8 cellular contexts compared by ENCODE assay signal in the genomic region with DNA sequence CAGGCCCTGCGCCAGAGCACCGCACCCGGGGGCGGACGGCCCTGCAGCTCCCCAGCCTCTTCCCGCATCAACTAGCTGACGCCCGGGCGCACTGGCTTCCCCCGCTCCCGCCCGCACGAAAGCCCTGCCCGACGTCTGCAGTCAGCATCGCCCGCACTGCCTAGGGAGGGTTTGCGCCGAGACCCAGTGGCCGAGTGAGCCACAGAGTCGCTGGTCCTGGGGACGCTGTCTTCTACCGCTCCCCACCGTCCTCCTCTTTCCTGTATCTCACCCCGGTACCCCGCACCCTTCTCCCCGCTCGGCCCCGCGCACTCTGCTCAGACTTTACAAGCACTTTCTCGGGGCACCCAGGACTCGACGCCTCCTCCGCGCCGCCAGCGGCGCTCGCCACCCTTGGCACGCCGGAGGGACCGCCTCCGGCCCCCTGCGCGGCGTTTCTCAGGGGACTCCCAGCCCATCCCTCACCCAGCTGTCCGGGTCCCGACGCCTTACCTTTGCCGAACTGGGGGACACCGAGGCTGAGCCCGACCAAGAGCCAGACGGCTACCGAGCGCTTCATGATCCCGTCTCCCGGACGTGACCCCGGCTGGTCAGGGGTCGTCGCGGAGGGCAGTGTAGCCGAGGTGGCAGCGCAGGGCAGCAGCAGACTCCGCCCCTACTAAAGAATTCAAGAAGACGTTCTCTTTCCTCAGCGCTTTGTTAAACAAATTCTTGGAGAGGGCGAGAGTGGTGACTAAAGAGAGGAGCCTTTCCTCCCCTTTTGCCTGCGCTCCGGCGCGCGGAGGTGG. TPM values are rescaled to one million over a fixed set of nuclear protein-coding genes. Genes with fewer than 3 reads are reported as not detected.
DNase-seq lines count a peak whose midpoint lies in the region; ATAC-seq and TF ChIP-seq lines count a peak whose summit lies in the region.

No MANE protein-coding gene starts in this region.

- H3K36me3 Mint-ChIP-seq in neural progenitor cell, result no peaks in the 10 kb centered on the region

- POLR2A ChIA-PET in GM10248 (lab: Yijun Ruan, JAX), result no interaction called here

- peak overlapping the region; percentile 91 for H3K4me3 Mint-ChIP-seq in neural progenitor cell

- no peak overlapping the region for H3K9ac ChIP-seq in neural progenitor cell

- peaks cover 9% of the 10 kb centered on the region for H3F3A ChIP-seq in neural progenitor cell (ENCODE audit: low read depth)

- no peak overlapping the region for H3K27ac Mint-ChIP-seq in neural progenitor cell

- CTCF ChIA-PET in GM10248 (lab: Yijun Ruan, JAX), result no interaction called here

- DNase-seq in GM10248 (ENCODE audit: extremely low spot score) (peak; percentile 6), SJCRH30 (peak; percentile 53 to 62), fibroblast of villous mesenchyme (ENCODE audit: low read depth) (no peak), neural progenitor cell (ENCODE audit: low spot score) (peak; percentile 84)

- H3K36me3 ChIP-seq in SJCRH30, result no peaks in the 10 kb centered on the region
- H3K36me3 ChIP-seq in neural progenitor cell, result no peaks in the 10 kb centered on the region

- peak overlapping the region; percentile 87 for H3K27ac ChIP-seq in SJCRH30
- H3K27ac ChIP-seq in neural progenitor cell, result no peak overlapping the region

- H3K27me3 ChIP-seq in SJCRH30, result no peaks in the 10 kb centered on the region
- H3K27me3 ChIP-seq in neural progenitor cell, result peaks cover 54% of the 10 kb centered on the region

- H3K4me3 ChIP-seq in SJCRH30, result peak overlapping the region; percentile 81
- peak overlapping the region; percentile 58 for H3K4me3 ChIP-seq in fibroblast of villous mesenchyme (ENCODE audit: low read depth, low read length)
- H3K4me3 ChIP-seq in neural progenitor cell, result peak overlapping the region; percentile 57

- H3K79me2 ChIP-seq in neural progenitor cell (ENCODE audit: low read depth), result no peaks in the 10 kb centered on the region

- H3K27me3 Mint-ChIP-seq in neural progenitor cell (ENCODE audit: insufficient read depth, low read depth), result peaks cover 27% of the 10 kb centered on the region

- no peaks in the 10 kb centered on the region for H4K20me1 ChIP-seq in neural progenitor cell (ENCODE audit: low read depth)

- H3K9me3 ChIP-seq in SJCRH30 (replicated peaks) (no peaks in the 10 kb centered on the region), neural progenitor cell (ENCODE audit: low read depth) (no peaks in the 10 kb centered on the region)

- H3K4me1 ChIP-seq in SJCRH30 (peaks cover 3% of the 10 kb centered on the region), neural progenitor cell (peaks cover 6% of the 10 kb centered on the region)

- H2AFZ ChIP-seq in neural progenitor cell (replicated peaks), result peak overlapping the region; percentile 86

- peak overlapping the region; percentile 89 for H3K4me2 ChIP-seq in neural progenitor cell

- H3K9me3 Mint-ChIP-seq in neural progenitor cell, result no peaks in the 10 kb centered on the region

- no peak for TF ChIP-seq POLR2A in GM18505 (IDR thresholded peaks at IDR 0.05; ENCODE audit: borderline replicate concordance, extremely low read depth, insufficient read depth, insufficient read length)

- H3K4me1 Mint-ChIP-seq in neural progenitor cell, result peaks cover 16% of the 10 kb centered on the region

- no peak for TF ChIP-seq CTCF in GM10248 (IDR thresholded peaks at IDR 0.05; ENCODE audit: control extremely low read depth, extremely low read depth, low read depth, missing control alignments)
- TF ChIP-seq CTCF in fibroblast of villous mesenchyme (IDR thresholded peaks at IDR 0.05; ENCODE audit: insufficient read depth, low read depth, low read length), result no peak
- no peak for TF ChIP-seq CTCF in neural progenitor cell (IDR thresholded peaks at IDR 0.05)

- ATAC-seq in GM19395 (IDR thresholded peaks at IDR 0.05; ENCODE audit: unreplicated experiment) (no peak), GM18505 (IDR thresholded peaks at IDR 0.05; ENCODE audit: unreplicated experiment) (no peak), GM18858 (IDR thresholded peaks at IDR 0.05; ENCODE audit: unreplicated experiment) (no peak), GM18868 (IDR thresholded peaks at IDR 0.05; ENCODE audit: unreplicated experiment) (no peak)

RNA-seq across cellular contexts. Expression of a gene that starts 0.7 kb away (rescaled TPM):
- total RNA-seq in SJCRH30 (2014; rRNA removed; shearing (Covaris generic)), result 27.8 and 29.0 TPM in 2 replicates
- total RNA-seq in fibroblast of villous mesenchyme, result 57.0 and 108 TPM in 2 replicates
- 7.8 and 13.8 TPM in 2 replicates for total RNA-seq in neural progenitor cell (ENCODE audit: low replicate concordance)
